18 cellular contexts compared by ENCODE assay signal in genomic region chr1:70941563-70941962, GRCh38.
"Had no signal": no experiment of that assay in that cellular context is flagged by ENCODE, and none has a peak within 500 bp of the region (broad histone marks: within the 10 kb centered on the region; RNA-seq: fewer than 3 reads in every experiment).

No MANE protein-coding gene starts in this region.

- H3K36me3 ChIP-seq: left ventricle myocardium inferior, lower lobe of right lung had no signal

- H3K9me3 ChIP-seq: left ventricle myocardium inferior, lower lobe of right lung had no signal

- H3K36me3 Mint-ChIP-seq: memory B cell; naive B cell; stimulated activated naive B cell treated with anti-CD40 and anti-IgM and Interleukin-4, amounts not matched to agents 10 μg/mL and 1 μg/mL and 100 μg/mL, for 72 hours had no signal

- H3K4me3 ChIP-seq: left ventricle myocardium inferior, lower lobe of right lung, skin epidermis had no signal

- H3K27me3 ChIP-seq: foreskin keratinocyte had no signal

- ATAC-seq: esophagus mucosa; foreskin keratinocyte; lower lobe of right lung; sciatic nerve; stimulated activated naive B cell treated with anti-CD40 and anti-IgM and Interleukin-4, amounts not matched to agents 10 μg/mL and 1 μg/mL and 100 μg/mL, for 72 hours; stimulated activated naive CD8-positive, alpha-beta T cell treated with anti-CD3 and anti-CD28 coated beads, Interleukin-15, amount 100 ng/mL, for 72 hours had no signal

- H3K4me1 Mint-ChIP-seq: memory B cell; naive B cell; nephron progenitor cell; stimulated activated naive B cell treated with anti-CD40 and anti-IgM and Interleukin-4, amounts not matched to agents 10 μg/mL and 1 μg/mL and 100 μg/mL, for 72 hours; stimulated activated naive CD8-positive, alpha-beta T cell treated with anti-CD3 and anti-CD28 coated beads, Interleukin-15, amount 100 ng/mL, for 72 hours had no signal

- H3K27ac ChIP-seq: foreskin keratinocyte, left ventricle myocardium inferior, lower lobe of right lung, skin epidermis had no signal

- H3K27me3 Mint-ChIP-seq: memory B cell; naive B cell; stimulated activated naive B cell treated with anti-CD40 and anti-IgM and Interleukin-4, amounts not matched to agents 10 μg/mL and 1 μg/mL and 100 μg/mL, for 72 hours; stimulated activated naive CD8-positive, alpha-beta T cell treated with anti-CD3 and anti-CD28 coated beads, Interleukin-15, amount 100 ng/mL, for 72 hours had no signal

- H3K4me1 ChIP-seq: foreskin keratinocyte, left ventricle myocardium inferior, lower lobe of right lung had no signal

- DNase-seq: effector memory CD4-positive, alpha-beta T cell; foreskin keratinocyte; kidney; left cardiac atrium; left ventricle myocardium inferior; lower lobe of right lung; midbrain; naive B cell; nephron progenitor cell; posterior cingulate gyrus; stimulated activated CD4-positive, alpha-beta T cell treated with anti-CD3 and anti-CD28 coated beads, Interleukin-2, amount 100 ng/mL, for 24 hours; stimulated activated CD4-positive, alpha-beta T cell treated with anti-CD3 and anti-CD28 coated beads, Interleukin-4, amount 100 ng/mL, for 4 hours; stimulated activated naive B cell treated with anti-CD40 and anti-IgM and Interleukin-4, amounts not matched to agents 10 μg/mL and 1 μg/mL and 100 μg/mL, for 72 hours; stimulated activated naive CD8-positive, alpha-beta T cell treated with anti-CD3 and anti-CD28 coated beads, Interleukin-15, amount 100 ng/mL, for 72 hours had no signal

- H3K4me3 Mint-ChIP-seq: memory B cell; naive B cell; nephron progenitor cell; stimulated activated naive B cell treated with anti-CD40 and anti-IgM and Interleukin-4, amounts not matched to agents 10 μg/mL and 1 μg/mL and 100 μg/mL, for 72 hours; stimulated activated naive CD8-positive, alpha-beta T cell treated with anti-CD3 and anti-CD28 coated beads, Interleukin-15, amount 100 ng/mL, for 72 hours had no signal

- H3K27ac Mint-ChIP-seq: memory B cell; nephron progenitor cell; stimulated activated naive B cell treated with anti-CD40 and anti-IgM and Interleukin-4, amounts not matched to agents 10 μg/mL and 1 μg/mL and 100 μg/mL, for 72 hours; stimulated activated naive CD8-positive, alpha-beta T cell treated with anti-CD3 and anti-CD28 coated beads, Interleukin-15, amount 100 ng/mL, for 72 hours had no signal
